Comparison of ENCODE assay signal across 19 cellular contexts in the genomic region with DNA sequence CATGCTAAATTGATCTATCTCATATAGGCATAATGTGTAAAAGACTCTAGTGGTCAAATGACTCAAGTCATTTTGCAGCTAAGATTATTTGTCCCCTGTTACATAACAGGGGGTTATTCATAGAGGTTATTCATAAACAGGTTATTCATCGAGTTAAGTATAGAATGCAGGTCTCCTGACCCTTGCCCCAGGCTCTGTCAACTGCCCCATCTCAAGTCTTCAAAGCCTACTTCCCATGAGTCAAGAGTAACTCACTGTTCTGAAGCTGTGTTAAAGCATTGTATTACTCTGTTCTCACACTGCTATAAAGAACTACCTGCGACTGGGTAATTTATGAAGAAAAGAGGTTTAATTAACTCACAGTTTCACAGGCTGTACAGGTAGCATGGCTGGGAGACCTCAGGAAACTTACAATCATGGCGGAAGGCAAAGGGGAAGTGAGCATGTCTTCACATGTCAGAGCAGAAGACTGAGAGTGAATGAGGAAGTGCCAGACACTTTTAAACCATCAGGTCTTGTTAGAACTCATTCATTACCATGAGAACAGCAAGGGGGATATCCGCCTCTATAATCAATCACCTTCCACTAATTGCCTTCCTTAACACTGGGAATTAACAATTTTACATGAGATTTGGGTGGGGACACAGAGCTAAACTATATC.
DNase-seq lines count a peak whose midpoint lies in the region; ATAC-seq, FAIRE-seq and TF ChIP-seq lines count a peak whose summit lies in the region.
"Had no signal": no experiment of that assay in that cellular context is flagged by ENCODE, and none has a peak within 500 bp of the region (broad histone marks: within the 10 kb centered on the region; RNA-seq: fewer than 3 reads in every experiment).

No MANE protein-coding gene starts in this region.

- H3K9ac ChIP-seq in PC-3 (ENCODE audit: low read length), result no peak overlapping the region; the same call in 1 of the 2 replicates
- no peak overlapping the region for H3K9ac ChIP-seq in mammary epithelial cell (ENCODE audit: insufficient read depth, low read length)
- H3K9ac ChIP-seq: BLaER1 treated with 17β-estradiol and CSF1 and Interleukin-3, amounts not matched to agents 10 nM and 100 nM; SK-N-SH had no signal

- in situ Hi-C loops in KBM-7 (cut with MboI; ENCODE audit: low pct_unique_long_range_greater_than_20kb, low sequenced_read_pairs), result no loop called here
- in situ Hi-C loops in mammary epithelial cell (cut with MboI; ENCODE audit: low sequenced_read_pairs in 2 of 2), result no loop called here
- in situ Hi-C loops in brain microvascular endothelial cell (cut with HindIII; ENCODE audit: low pct_ligation_motif_present, low sequenced_read_pairs), result no loop called here

- CTCF ChIA-PET in PC-3 (lab: Charles Lee), result no interaction called here
- CTCF ChIA-PET in mammary epithelial cell (lab: Charles Lee; ENCODE audit: low non-redundant PET), result no interaction called here

- H3K4me3 ChIP-seq in PC-3 (ENCODE audit: low read length) (no peak overlapping the region), mammary epithelial cell (replicated peaks in 1 of 3; ENCODE audit: insufficient read depth in 1 of 3, low read depth in 2 of 3, low read length in 3 of 3) (no peak overlapping the region), thyroid gland (replicated peaks in 1 of 3) (no peak overlapping the region), brain microvascular endothelial cell (ENCODE audit: low read depth, low read length) (no peak overlapping the region)
- H3K4me3 ChIP-seq: BLaER1 treated with 17β-estradiol and CSF1 and Interleukin-3, amounts not matched to agents 10 nM and 100 nM; colonic mucosa; heart left ventricle; tibial artery had no signal

- H3K9me2 ChIP-seq in PC-3 (replicated peaks; ENCODE audit: low read length), result no peaks in the 10 kb centered on the region
- H3K9me2 ChIP-seq: SK-N-SH had no signal

- intact Hi-C loops in PC-3 (cut with micrococcal nuclease) (no loop called here), mammary epithelial cell (cut with micrococcal nuclease) (no loop called here), thyroid gland (cut with DNase I) (no loop called here)

- no peak for TF ChIP-seq CTCF in PC-3 (conservative IDR thresholded peaks at IDR 0.05; ENCODE audit: low read depth, low read length)
- TF ChIP-seq CTCF in mammary epithelial cell (conservative IDR thresholded peaks at IDR 0.05 in 1 of 2, IDR thresholded peaks at IDR 0.05 in 1 of 2; ENCODE audit: extremely low read depth in 1 of 2, insufficient read depth in 1 of 2, low read depth in 1 of 2, low read length in 2 of 2), result no peak
- no peak for TF ChIP-seq CTCF in thyroid gland (IDR thresholded peaks at IDR 0.05)
- TF ChIP-seq CTCF in brain microvascular endothelial cell (IDR thresholded peaks at IDR 0.05; ENCODE audit: low read depth, low read length, missing control alignments), result no peak

- no peaks in the 10 kb centered on the region for H3F3A ChIP-seq in PC-3 (ENCODE audit: low read length, unreplicated experiment)

- WGBS in mammary epithelial cell (ENCODE audit: low coverage, missing lambda C conversion rate), result 34% methylated on average over 4 of the region's 4 CpGs
- WGBS in thyroid gland, 2 donors, result 86 to 94% methylated on average over 4 of the region's 4 CpGs

- dilution Hi-C loops in mammary epithelial cell (cut with HindIII; ENCODE audit: low sequenced_read_pairs), result no loop called here

- H3K27me3 ChIP-seq in PC-3 (ENCODE audit: low read length) (peaks cover 71% of the 10 kb centered on the region), mammary epithelial cell (ENCODE audit: insufficient read depth, low read length) (peaks cover 1% of the 10 kb centered on the region), thyroid gland (no peaks in the 10 kb centered on the region), brain microvascular endothelial cell (replicated peaks) (no peaks in the 10 kb centered on the region)
- H3K27me3 ChIP-seq: BLaER1 treated with 17β-estradiol and CSF1 and Interleukin-3, amounts not matched to agents 10 nM and 100 nM; colonic mucosa; heart left ventricle; tibial artery had no signal

- H3K36me3 ChIP-seq in PC-3 (ENCODE audit: low read depth, low read length) (no peaks in the 10 kb centered on the region), mammary epithelial cell (ENCODE audit: insufficient read depth, low read length) (no peaks in the 10 kb centered on the region), thyroid gland (no peaks in the 10 kb centered on the region), brain microvascular endothelial cell (replicated peaks) (no peaks in the 10 kb centered on the region)
- H3K36me3 ChIP-seq: BLaER1 treated with 17β-estradiol and CSF1 and Interleukin-3, amounts not matched to agents 10 nM and 100 nM; colonic mucosa; heart left ventricle; tibial artery had no signal

- ATAC-seq in PC-3 (peak; percentile 29; the same call in 1 of the 2 replicates), left lobe of liver (no peak), GM19452 (IDR thresholded peaks at IDR 0.05; ENCODE audit: unreplicated experiment) (no peak)
- ATAC-seq: activated CD8-positive, alpha-beta T cell treated with anti-CD3 and anti-CD28 coated beads, Interleukin-2, amount 10 ng/mL, durations not matched to agents 7 days and 5 days; heart left ventricle had no signal

- H4K20me1 ChIP-seq in PC-3 (ENCODE audit: low read length) (no peaks in the 10 kb centered on the region), mammary epithelial cell (ENCODE audit: insufficient read depth, low read length) (peaks cover under 1% of the 10 kb centered on the region)
- H4K20me1 ChIP-seq: BLaER1 treated with 17β-estradiol and CSF1 and Interleukin-3, amounts not matched to agents 10 nM and 100 nM had no signal

- POLR2A ChIA-PET in PC-3 (lab: Charles Lee; ENCODE audit: unreplicated experiment), result interaction anchor here (0.5 kb wide), 1 partner anchor 12 kb away, joined by 3 read pairs; no protein-coding TSS in a partner anchor

- H2AFZ ChIP-seq in PC-3 (ENCODE audit: low read length) (no peak overlapping the region), mammary epithelial cell (ENCODE audit: low read depth, low read length) (peak overlapping the region; percentile 25)

- TF ChIP-seq POLR2A in thyroid gland (IDR thresholded peaks at IDR 0.05) (no peak), H54 (IDR thresholded peaks at IDR 0.05; ENCODE audit: low read depth, low read length) (no peak)

- no peak for FAIRE-seq in H54 (lab: Jason Lieb, UNC)
- FAIRE-seq: islet of Langerhans had no signal

- H3K4me1 ChIP-seq in PC-3 (ENCODE audit: insufficient read depth, low read length), result peaks cover 10% of the 10 kb centered on the region; the same call in 1 of the 2 replicates
- peaks cover 15% of the 10 kb centered on the region for H3K4me1 ChIP-seq in mammary epithelial cell (ENCODE audit: insufficient read depth, low read length)
- H3K4me1 ChIP-seq in thyroid gland, result peaks cover 22 to 25% of the 10 kb centered on the region in 2 donors
- H3K4me1 ChIP-seq: colonic mucosa had no signal

- H3K4me2 ChIP-seq in PC-3 (ENCODE audit: low read length), result peak overlapping the region; percentile 2; the same call in 1 of the 2 replicates
- no peak overlapping the region for H3K4me2 ChIP-seq in mammary epithelial cell (ENCODE audit: insufficient read depth, low read depth, low read length)
- H3K4me2 ChIP-seq: BLaER1 treated with 17β-estradiol and CSF1 and Interleukin-3, amounts not matched to agents 10 nM and 100 nM; SK-N-SH had no signal

- H3K9me3 ChIP-seq in PC-3 (ENCODE audit: low read length) (no peaks in the 10 kb centered on the region), mammary epithelial cell (replicated peaks; ENCODE audit: insufficient read depth, low read length) (no peaks in the 10 kb centered on the region), thyroid gland (no peaks in the 10 kb centered on the region)
- H3K9me3 ChIP-seq: colonic mucosa, heart left ventricle, SK-N-SH, tibial artery had no signal

- H3K79me2 ChIP-seq in PC-3 (ENCODE audit: low read length) (no peaks in the 10 kb centered on the region), mammary epithelial cell (ENCODE audit: insufficient read depth, low read length) (no peaks in the 10 kb centered on the region)

- DNase-seq in KBM-7 (peak; percentile 59), PC-3 (peak; percentile 80), mammary epithelial cell (peak; percentile 89), thyroid gland (no peak), H54 (ENCODE audit: insufficient read length, low spot score) (no peak), brain microvascular endothelial cell (no peak), left lobe of liver (ENCODE audit: low spot score) (no peak)
- DNase-seq: activated CD8-positive, alpha-beta T cell treated with anti-CD3 and anti-CD28 coated beads, Interleukin-2, amount 10 ng/mL, durations not matched to agents 7 days and 5 days; amygdala; colonic mucosa; DMS53; heart left ventricle; NCI-H2171 treated with DMSO at 0.1 percent for 48 hours; SK-N-SH; stimulated activated CD4-positive, alpha-beta T cell treated with anti-CD3 and anti-CD28 coated beads, Interleukin-4, amount 100 ng/mL, for 24 hours; tibial artery had no signal

- peak overlapping the region; percentile 62 for H3K27ac ChIP-seq in PC-3 (ENCODE audit: low read length)
- H3K27ac ChIP-seq in mammary epithelial cell (ENCODE audit: insufficient read depth, low read depth, low read length), result peak overlapping the region; percentile 26
- H3K27ac ChIP-seq in thyroid gland, result peak overlapping the region; percentile 32 to 75 (median 52)
- no peak overlapping the region for H3K27ac ChIP-seq in brain microvascular endothelial cell
- H3K27ac ChIP-seq: BLaER1 treated with 17β-estradiol and CSF1 and Interleukin-3, amounts not matched to agents 10 nM and 100 nM; colonic mucosa had no signal

- BruUV-seq in PC-3 (replicated peaks; lab: Mats Ljungman, UMichigan) (no TSS peak), mammary epithelial cell (replicated peaks; lab: Mats Ljungman, UMichigan) (no TSS peak)

Comparison
In these comparisons a context has a peak if more than half of its experiments do, and no peak if none do; other contexts are left out.
1. DNase-seq: peak in KBM-7 (single experiment), PC-3 (single experiment) and mammary epithelial cell (single experiment); none in thyroid gland (0 of 2), H54 (single experiment), brain microvascular endothelial cell (single experiment) and left lobe of liver (single experiment).